ENCODE assay signal across 4 cellular contexts in the genomic region with DNA sequence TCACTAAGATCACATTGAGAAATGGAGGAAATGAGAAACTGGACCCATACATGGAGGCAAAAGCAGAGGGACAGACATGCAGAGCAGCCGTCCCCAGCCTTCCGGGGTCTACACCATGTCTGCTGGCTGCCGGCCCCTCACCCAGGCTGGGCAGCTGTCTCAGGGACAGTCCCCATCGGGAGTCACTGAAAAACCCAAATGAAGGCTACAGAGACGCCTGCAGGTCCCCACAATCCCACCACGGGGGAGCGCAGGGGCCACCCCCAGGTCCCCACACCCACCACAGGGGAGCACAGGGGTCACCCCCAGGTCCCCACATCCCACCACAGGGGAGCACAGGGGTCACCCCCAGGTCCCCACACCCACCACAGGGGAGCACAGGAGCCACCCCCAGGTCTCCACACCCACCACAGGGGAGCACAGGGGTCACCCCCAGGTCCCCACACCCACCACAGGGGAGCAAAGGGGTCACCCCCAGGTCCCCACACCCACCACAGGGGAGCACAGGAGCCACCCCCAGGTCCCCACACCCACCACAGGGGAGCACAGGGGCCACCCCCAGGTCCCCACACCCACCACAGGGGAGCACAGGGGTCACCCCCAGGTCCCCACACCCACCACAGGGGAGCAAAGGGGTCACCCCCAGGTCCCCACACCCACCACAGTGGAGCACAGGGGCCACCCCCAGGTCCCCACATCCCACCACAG.
A peak's percentile ranks its signal among the peaks of the same experiment; 100 is the strongest.
DNase-seq lines count a peak whose midpoint lies in the region; ATAC-seq and TF ChIP-seq lines count a peak whose summit lies in the region.
"Not testable (repeated sequence)": the region's sequence is repeated elsewhere in the genome, so short reads cannot be mapped to it uniquely, and the experiment has no call there.

No MANE protein-coding gene starts in this region.

- peak overlapping the region; percentile 27 for H3K27ac Mint-ChIP-seq in activated naive CD8-positive, alpha-beta T cell treated with anti-CD3 and anti-CD28 coated beads, Interleukin-2, amount 50 U/mL, for 24 hours
- H3K27ac Mint-ChIP-seq in osteocyte (ENCODE audit: unreplicated experiment), result not testable (repeated sequence)

- H3K36me3 Mint-ChIP-seq in activated naive CD8-positive, alpha-beta T cell treated with anti-CD3 and anti-CD28 coated beads, Interleukin-2, amount 50 U/mL, for 24 hours (ENCODE audit: low read depth), result peaks cover 52% of the 10 kb centered on the region
- peaks cover 14% of the 10 kb centered on the region for H3K36me3 Mint-ChIP-seq in osteocyte (ENCODE audit: unreplicated experiment)

- not testable (repeated sequence) for ATAC-seq in activated naive CD8-positive, alpha-beta T cell treated with anti-CD3 and anti-CD28 coated beads, Interleukin-2, amount 50 U/mL, for 24 hours; stimulated activated naive CD8-positive, alpha-beta T cell treated with anti-CD3 and anti-CD28 coated beads, Interleukin-15, Interleukin-2, amounts not matched to agents 100 U/mL and 50 U/mL, for 24 hours

- peak; percentile 6 for DNase-seq in activated naive CD8-positive, alpha-beta T cell treated with anti-CD3 and anti-CD28 coated beads, Interleukin-2, amount 50 U/mL, for 24 hours
- peak; percentile 64 for DNase-seq in osteocyte (ENCODE audit: extremely low spot score, unreplicated experiment)
- DNase-seq in stimulated activated naive CD8-positive, alpha-beta T cell treated with anti-CD3 and anti-CD28 coated beads, Interleukin-15, Interleukin-2, amounts not matched to agents 100 U/mL and 50 U/mL, for 24 hours, result peak; percentile 15

- not testable (repeated sequence) for H3K9me3 Mint-ChIP-seq in activated naive CD8-positive, alpha-beta T cell treated with anti-CD3 and anti-CD28 coated beads, Interleukin-2, amount 50 U/mL, for 24 hours; osteocyte (ENCODE audit: unreplicated experiment)

- H3K79me2 ChIP-seq in OCI-LY3 (ENCODE audit: low read length), result not testable (repeated sequence)

- not testable (repeated sequence) for H4K20me1 ChIP-seq in OCI-LY3 (ENCODE audit: insufficient read depth, low read length)

- peak overlapping the region; percentile 28 for H3K27ac ChIP-seq in OCI-LY3 (ENCODE audit: low read length)

- not testable (repeated sequence) for H3K4me3 Mint-ChIP-seq in activated naive CD8-positive, alpha-beta T cell treated with anti-CD3 and anti-CD28 coated beads, Interleukin-2, amount 50 U/mL, for 24 hours; osteocyte (ENCODE audit: unreplicated experiment)

- TF ChIP-seq CTCF in OCI-LY3 (IDR thresholded peaks at IDR 0.05; ENCODE audit: low read depth, low read length); osteocyte (IDR thresholded peaks at IDR 0.05): not testable (repeated sequence)

- H3K9ac ChIP-seq in OCI-LY3 (ENCODE audit: low read length), result not testable (repeated sequence)

- not testable (repeated sequence) for H3K27me3 ChIP-seq in OCI-LY3 (ENCODE audit: low read depth, low read length)

- H2AFZ ChIP-seq in OCI-LY3 (ENCODE audit: low read depth, low read length), result not testable (repeated sequence)

- H3K4me2 ChIP-seq in OCI-LY3 (ENCODE audit: low read length), result not testable (repeated sequence)

- not testable (repeated sequence) for H3K9me3 ChIP-seq in OCI-LY3 (ENCODE audit: insufficient read depth, low read length)

- peaks cover 29% of the 10 kb centered on the region for H3K36me3 ChIP-seq in OCI-LY3 (replicated peaks; ENCODE audit: low read depth, low read length)

- H3K27me3 Mint-ChIP-seq in activated naive CD8-positive, alpha-beta T cell treated with anti-CD3 and anti-CD28 coated beads, Interleukin-2, amount 50 U/mL, for 24 hours; osteocyte (ENCODE audit: unreplicated experiment): not testable (repeated sequence)

- peaks cover 23% of the 10 kb centered on the region for H3K4me1 ChIP-seq in OCI-LY3 (ENCODE audit: low read length)

- not testable (repeated sequence) for H3K4me3 ChIP-seq in OCI-LY3 (ENCODE audit: low read length)

- not testable (repeated sequence) for H3K4me1 Mint-ChIP-seq in activated naive CD8-positive, alpha-beta T cell treated with anti-CD3 and anti-CD28 coated beads, Interleukin-2, amount 50 U/mL, for 24 hours; osteocyte (ENCODE audit: unreplicated experiment)

Comparison
In these comparisons a context has a peak if more than half of its experiments do, and no peak if none do; other contexts are left out.
1. DNase-seq: peak in every context shown above with its lines; median percentile 64 in osteocyte; 15 in stimulated activated naive CD8-positive, alpha-beta T cell treated with anti-CD3 and anti-CD28 coated beads, Interleukin-15, Interleukin-2, amounts not matched to agents 100 U/mL and 50 U/mL, for 24 hours; 6 in activated naive CD8-positive, alpha-beta T cell treated with anti-CD3 and anti-CD28 coated beads, Interleukin-2, amount 50 U/mL, for 24 hours.